ENCODE assay signal across 1 cellular context in the genomic region with DNA sequence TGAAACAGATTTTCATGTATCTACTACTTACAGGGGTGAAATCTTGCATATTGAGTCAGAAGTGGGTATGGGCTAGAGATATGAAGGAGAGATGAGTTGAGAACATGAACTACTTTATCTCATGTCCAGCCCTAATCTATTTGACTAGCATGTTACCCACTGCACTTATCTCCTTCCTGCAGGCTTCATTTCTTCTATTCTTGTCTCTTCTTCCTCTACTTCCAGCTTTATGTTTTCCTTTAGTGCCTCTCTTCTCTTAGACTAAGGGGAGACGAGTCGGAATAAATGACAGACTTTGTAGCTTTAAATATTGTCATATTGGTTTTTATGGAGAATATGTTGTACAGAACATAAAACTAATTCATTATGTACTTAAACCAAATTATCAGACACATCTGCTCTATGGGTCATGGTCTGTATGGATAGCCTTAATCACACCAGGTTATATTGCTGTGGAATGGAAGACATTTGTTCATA.
TF ChIP-seq lines count a peak whose summit lies in the region.

No MANE protein-coding gene starts in this region.

TF ChIP-seq in K562, 482 proteins besides CTCF, POLR2A, EP300 and RAD21 (continued from another document):
- TF ChIP-seq, protein P1, sequence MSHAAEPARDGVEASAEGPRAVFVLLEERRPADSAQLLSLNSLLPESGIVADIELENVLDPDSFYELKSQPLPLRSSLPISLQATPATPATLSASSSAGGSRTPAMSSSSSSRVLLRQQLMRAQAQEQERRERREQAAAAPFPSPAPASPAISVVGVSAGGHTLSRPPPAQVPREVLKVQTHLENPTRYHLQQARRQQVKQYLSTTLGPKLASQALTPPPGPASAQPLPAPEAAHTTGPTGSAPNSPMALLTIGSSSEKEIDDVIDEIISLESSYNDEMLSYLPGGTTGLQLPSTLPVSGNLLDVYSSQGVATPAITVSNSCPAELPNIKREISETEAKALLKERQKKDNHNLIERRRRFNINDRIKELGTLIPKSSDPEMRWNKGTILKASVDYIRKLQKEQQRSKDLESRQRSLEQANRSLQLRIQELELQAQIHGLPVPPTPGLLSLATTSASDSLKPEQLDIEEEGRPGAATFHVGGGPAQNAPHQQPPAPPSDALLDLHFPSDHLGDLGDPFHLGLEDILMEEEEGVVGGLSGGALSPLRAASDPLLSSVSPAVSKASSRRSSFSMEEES (CRISPR knock-in tag; IDR thresholded peaks at IDR 0.05), result no peak
- TF ChIP-seq, protein P2, sequence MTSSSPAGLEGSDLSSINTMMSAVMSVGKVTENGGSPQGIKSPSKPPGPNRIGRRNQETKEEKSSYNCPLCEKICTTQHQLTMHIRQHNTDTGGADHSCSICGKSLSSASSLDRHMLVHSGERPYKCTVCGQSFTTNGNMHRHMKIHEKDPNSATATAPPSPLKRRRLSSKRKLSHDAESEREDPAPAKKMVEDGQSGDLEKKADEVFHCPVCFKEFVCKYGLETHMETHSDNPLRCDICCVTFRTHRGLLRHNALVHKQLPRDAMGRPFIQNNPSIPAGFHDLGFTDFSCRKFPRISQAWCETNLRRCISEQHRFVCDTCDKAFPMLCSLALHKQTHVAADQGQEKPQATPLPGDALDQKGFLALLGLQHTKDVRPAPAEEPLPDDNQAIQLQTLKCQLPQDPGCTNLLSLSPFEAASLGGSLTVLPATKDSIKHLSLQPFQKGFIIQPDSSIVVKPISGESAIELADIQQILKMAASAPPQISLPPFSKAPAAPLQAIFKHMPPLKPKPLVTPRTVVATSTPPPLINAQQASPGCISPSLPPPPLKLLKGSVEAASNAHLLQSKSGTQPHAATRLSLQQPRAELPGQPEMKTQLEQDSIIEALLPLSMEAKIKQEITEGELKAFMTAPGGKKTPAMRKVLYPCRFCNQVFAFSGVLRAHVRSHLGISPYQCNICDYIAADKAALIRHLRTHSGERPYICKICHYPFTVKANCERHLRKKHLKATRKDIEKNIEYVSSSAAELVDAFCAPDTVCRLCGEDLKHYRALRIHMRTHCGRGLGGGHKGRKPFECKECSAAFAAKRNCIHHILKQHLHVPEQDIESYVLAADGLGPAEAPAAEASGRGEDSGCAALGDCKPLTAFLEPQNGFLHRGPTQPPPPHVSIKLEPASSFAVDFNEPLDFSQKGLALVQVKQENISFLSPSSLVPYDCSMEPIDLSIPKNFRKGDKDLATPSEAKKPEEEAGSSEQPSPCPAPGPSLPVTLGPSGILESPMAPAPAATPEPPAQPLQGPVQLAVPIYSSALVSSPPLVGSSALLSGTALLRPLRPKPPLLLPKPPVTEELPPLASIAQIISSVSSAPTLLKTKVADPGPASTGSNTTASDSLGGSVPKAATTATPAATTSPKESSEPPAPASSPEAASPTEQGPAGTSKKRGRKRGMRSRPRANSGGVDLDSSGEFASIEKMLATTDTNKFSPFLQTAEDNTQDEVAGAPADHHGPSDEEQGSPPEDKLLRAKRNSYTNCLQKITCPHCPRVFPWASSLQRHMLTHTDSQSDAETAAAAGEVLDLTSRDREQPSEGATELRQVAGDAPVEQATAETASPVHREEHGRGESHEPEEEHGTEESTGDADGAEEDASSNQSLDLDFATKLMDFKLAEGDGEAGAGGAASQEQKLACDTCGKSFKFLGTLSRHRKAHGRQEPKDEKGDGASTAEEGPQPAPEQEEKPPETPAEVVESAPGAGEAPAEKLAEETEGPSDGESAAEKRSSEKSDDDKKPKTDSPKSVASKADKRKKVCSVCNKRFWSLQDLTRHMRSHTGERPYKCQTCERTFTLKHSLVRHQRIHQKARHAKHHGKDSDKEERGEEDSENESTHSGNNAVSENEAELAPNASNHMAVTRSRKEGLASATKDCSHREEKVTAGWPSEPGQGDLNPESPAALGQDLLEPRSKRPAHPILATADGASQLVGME (CRISPR knock-in tag; IDR thresholded peaks at IDR 0.05), result no peak
- peak; percentile 99 for TF ChIP-seq CBFA2T3 (IDR thresholded peaks at IDR 0.05)
- TF ChIP-seq PHB2 (IDR thresholded peaks at IDR 0.05; ENCODE audit: low read depth), result peak; percentile 93
- peak; percentile 69 to 97 for TF ChIP-seq HDAC1 (IDR thresholded peaks at IDR 0.05)
- TF ChIP-seq, protein P3, sequence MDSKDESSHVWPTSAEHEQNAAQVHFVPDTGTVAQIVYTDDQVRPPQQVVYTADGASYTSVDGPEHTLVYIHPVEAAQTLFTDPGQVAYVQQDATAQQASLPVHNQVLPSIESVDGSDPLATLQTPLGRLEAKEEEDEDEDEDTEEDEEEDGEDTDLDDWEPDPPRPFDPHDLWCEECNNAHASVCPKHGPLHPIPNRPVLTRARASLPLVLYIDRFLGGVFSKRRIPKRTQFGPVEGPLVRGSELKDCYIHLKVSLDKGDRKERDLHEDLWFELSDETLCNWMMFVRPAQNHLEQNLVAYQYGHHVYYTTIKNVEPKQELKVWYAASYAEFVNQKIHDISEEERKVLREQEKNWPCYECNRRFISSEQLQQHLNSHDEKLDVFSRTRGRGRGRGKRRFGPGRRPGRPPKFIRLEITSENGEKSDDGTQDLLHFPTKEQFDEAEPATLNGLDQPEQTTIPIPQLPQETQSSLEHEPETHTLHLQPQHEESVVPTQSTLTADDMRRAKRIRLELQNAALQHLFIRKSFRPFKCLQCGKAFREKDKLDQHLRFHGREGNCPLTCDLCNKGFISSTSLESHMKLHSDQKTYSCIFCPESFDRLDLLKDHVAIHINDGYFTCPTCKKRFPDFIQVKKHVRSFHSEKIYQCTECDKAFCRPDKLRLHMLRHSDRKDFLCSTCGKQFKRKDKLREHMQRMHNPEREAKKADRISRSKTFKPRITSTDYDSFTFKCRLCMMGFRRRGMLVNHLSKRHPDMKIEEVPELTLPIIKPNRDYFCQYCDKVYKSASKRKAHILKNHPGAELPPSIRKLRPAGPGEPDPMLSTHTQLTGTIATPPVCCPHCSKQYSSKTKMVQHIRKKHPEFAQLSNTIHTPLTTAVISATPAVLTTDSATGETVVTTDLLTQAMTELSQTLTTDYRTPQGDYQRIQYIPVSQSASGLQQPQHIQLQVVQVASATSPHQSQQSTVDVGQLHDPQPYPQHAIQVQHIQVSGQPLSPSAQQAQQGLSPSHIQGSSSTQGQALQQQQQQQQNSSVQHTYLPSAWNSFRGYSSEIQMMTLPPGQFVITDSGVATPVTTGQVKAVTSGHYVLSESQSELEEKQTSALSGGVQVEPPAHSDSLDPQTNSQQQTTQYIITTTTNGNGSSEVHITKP (IDR thresholded peaks at IDR 0.05; ENCODE audit: partially characterized antibody), result no peak
- peak; percentile 54; the same call in 1 of the 2 replicates for TF ChIP-seq EHMT2 (IDR thresholded peaks at IDR 0.05)
- TF ChIP-seq NCOA1 (IDR thresholded peaks at IDR 0.05; ENCODE audit: low read depth), result peak; percentile 82; the same call in 1 of the 2 replicates
- no peak for TF ChIP-seq RUNX1 (IDR thresholded peaks at IDR 0.05; ENCODE audit: low read depth)
- peak; percentile 78; the same call in 1 of the 2 replicates for TF ChIP-seq ILF3 (IDR thresholded peaks at IDR 0.05; ENCODE audit: borderline replicate concordance)
- peak; percentile 99 for TF ChIP-seq TEAD4 (IDR thresholded peaks at IDR 0.05; ENCODE audit: low read length)
- TF ChIP-seq TEAD4 (CRISPR knock-in tag; IDR thresholded peaks at IDR 0.05; ENCODE audit: borderline replicate concordance), result no peak
- TF ChIP-seq, protein P4, sequence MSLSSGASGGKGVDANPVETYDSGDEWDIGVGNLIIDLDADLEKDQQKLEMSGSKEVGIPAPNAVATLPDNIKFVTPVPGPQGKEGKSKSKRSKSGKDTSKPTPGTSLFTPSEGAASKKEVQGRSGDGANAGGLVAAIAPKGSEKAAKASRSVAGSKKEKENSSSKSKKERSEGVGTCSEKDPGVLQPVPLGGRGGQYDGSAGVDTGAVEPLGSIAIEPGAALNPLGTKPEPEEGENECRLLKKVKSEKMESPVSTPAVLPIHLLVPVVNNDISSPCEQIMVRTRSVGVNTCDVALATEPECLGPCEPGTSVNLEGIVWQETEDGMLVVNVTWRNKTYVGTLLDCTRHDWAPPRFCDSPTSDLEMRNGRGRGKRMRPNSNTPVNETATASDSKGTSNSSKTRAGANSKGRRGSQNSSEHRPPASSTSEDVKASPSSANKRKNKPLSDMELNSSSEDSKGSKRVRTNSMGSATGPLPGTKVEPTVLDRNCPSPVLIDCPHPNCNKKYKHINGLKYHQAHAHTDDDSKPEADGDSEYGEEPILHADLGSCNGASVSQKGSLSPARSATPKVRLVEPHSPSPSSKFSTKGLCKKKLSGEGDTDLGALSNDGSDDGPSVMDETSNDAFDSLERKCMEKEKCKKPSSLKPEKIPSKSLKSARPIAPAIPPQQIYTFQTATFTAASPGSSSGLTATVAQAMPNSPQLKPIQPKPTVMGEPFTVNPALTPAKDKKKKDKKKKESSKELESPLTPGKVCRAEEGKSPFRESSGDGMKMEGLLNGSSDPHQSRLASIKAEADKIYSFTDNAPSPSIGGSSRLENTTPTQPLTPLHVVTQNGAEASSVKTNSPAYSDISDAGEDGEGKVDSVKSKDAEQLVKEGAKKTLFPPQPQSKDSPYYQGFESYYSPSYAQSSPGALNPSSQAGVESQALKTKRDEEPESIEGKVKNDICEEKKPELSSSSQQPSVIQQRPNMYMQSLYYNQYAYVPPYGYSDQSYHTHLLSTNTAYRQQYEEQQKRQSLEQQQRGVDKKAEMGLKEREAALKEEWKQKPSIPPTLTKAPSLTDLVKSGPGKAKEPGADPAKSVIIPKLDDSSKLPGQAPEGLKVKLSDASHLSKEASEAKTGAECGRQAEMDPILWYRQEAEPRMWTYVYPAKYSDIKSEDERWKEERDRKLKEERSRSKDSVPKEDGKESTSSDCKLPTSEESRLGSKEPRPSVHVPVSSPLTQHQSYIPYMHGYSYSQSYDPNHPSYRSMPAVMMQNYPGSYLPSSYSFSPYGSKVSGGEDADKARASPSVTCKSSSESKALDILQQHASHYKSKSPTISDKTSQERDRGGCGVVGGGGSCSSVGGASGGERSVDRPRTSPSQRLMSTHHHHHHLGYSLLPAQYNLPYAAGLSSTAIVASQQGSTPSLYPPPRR (CRISPR knock-in tag; IDR thresholded peaks at IDR 0.05; ENCODE audit: borderline replicate concordance), result no peak
- TF ChIP-seq TSC22D4 (tag; IDR thresholded peaks at IDR 0.05), result no peak
- TF ChIP-seq SAFB (IDR thresholded peaks at IDR 0.05; ENCODE audit: borderline replicate concordance, low read depth, low read length), result no peak
- TF ChIP-seq, protein P5, sequence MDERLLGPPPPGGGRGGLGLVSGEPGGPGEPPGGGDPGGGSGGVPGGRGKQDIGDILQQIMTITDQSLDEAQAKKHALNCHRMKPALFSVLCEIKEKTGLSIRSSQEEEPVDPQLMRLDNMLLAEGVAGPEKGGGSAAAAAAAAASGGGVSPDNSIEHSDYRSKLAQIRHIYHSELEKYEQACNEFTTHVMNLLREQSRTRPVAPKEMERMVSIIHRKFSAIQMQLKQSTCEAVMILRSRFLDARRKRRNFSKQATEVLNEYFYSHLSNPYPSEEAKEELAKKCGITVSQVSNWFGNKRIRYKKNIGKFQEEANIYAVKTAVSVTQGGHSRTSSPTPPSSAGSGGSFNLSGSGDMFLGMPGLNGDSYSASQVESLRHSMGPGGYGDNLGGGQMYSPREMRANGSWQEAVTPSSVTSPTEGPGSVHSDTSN (CRISPR knock-in tag; IDR thresholded peaks at IDR 0.05; ENCODE audit: low read depth), result no peak
- TF ChIP-seq, protein P5 (tag; conservative IDR thresholded peaks at IDR 0.05; ENCODE audit: low read depth), result peak; percentile 55; the same call in 1 of the 2 replicates
- TF ChIP-seq GATAD2B (IDR thresholded peaks at IDR 0.05; ENCODE audit: borderline replicate concordance), result peak; percentile 95
- TF ChIP-seq, protein P6, sequence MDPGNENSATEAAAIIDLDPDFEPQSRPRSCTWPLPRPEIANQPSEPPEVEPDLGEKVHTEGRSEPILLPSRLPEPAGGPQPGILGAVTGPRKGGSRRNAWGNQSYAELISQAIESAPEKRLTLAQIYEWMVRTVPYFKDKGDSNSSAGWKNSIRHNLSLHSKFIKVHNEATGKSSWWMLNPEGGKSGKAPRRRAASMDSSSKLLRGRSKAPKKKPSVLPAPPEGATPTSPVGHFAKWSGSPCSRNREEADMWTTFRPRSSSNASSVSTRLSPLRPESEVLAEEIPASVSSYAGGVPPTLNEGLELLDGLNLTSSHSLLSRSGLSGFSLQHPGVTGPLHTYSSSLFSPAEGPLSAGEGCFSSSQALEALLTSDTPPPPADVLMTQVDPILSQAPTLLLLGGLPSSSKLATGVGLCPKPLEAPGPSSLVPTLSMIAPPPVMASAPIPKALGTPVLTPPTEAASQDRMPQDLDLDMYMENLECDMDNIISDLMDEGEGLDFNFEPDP (CRISPR knock-in tag; IDR thresholded peaks at IDR 0.05), result no peak
- peak; percentile 98 for TF ChIP-seq CBFA2T2 (conservative IDR thresholded peaks at IDR 0.05)
- peak; percentile 99 for TF ChIP-seq MTA2 (IDR thresholded peaks at IDR 0.05; ENCODE audit: low read depth)
- peak; percentile 73 for TF ChIP-seq ETV1 (tag; conservative IDR thresholded peaks at IDR 0.05; ENCODE audit: low read depth)
- TF ChIP-seq RBM14 (IDR thresholded peaks at IDR 0.05; ENCODE audit: borderline replicate concordance, insufficient read depth, low read depth, low read length), result no peak
